ENCODE assay signal across 3 cellular contexts in the genomic region with DNA sequence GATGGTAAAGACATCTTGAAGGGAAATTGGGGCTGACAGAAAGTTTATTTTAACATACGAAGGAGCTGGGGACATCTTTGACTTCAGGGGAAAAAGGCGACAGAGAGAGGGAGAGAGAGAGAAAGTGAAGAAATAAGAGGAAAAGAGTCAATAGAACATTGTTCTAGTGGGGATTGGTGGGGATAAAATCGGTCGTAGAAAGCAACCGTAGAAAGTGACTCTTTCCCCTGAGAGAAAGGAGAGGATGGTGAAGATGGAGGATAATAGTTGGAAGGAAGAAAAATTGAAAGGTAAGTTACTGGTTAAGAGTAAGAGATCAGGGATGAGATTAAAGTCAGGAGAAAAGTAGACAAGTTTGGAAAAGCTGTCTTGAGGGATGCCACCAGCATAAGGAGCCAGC.
"Had no signal": no experiment of that assay in that cellular context is flagged by ENCODE, and none has a peak within 500 bp of the region (broad histone marks: within the 10 kb centered on the region; RNA-seq: fewer than 3 reads in every experiment).

No MANE protein-coding gene starts in this region.

- DNase-seq: GDM1, GF-D8 had no signal

- H3K4me3 ChIP-seq: GM12878 had no signal
